ENCODE assay signal across 1 cellular context in the genomic region with DNA sequence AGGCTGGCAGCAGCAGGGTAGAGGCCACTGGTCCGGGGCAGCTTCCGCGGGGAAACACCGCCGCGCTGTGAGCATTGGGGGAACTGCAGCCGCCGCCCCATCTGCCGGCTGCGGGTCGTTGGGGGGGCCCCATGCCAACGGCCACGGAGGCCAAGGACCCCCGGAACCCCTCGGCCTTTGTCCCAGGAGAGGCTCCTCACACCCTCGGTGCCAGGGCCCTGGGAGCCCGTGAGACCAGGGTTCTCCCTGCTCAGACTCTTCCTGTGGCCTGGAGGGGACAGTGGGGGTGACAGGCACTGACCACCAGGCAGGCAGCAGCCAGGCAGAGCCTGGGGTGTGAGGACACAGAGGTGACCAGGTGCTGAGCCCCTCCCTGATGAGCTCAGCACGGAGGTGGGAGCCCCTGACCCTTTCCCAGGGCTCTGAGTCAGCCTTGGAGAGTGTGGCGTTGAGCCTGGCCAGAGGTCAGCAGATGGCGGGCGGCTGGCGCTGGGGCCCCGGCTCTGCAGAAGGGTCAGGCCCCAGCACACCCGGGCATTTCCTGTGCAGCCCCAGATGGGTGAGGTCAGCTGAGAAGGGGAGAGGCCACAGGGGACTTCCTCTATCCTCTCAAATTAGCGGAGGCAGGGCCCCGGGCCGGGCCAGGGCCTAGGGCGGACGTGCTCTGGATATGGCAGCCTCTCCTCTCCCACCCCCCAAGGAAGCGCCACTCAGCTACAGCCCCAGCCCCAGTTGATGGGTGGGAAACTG.
A peak's percentile ranks its signal among the peaks of the same experiment; 100 is the strongest.
TF ChIP-seq lines count a peak whose summit lies in the region.

No MANE protein-coding gene starts in this region.

TF ChIP-seq in HepG2, 621 proteins besides CTCF, POLR2A, EP300 and RAD21 (continued from another document and continues in another):
- TF ChIP-seq, protein P1, sequence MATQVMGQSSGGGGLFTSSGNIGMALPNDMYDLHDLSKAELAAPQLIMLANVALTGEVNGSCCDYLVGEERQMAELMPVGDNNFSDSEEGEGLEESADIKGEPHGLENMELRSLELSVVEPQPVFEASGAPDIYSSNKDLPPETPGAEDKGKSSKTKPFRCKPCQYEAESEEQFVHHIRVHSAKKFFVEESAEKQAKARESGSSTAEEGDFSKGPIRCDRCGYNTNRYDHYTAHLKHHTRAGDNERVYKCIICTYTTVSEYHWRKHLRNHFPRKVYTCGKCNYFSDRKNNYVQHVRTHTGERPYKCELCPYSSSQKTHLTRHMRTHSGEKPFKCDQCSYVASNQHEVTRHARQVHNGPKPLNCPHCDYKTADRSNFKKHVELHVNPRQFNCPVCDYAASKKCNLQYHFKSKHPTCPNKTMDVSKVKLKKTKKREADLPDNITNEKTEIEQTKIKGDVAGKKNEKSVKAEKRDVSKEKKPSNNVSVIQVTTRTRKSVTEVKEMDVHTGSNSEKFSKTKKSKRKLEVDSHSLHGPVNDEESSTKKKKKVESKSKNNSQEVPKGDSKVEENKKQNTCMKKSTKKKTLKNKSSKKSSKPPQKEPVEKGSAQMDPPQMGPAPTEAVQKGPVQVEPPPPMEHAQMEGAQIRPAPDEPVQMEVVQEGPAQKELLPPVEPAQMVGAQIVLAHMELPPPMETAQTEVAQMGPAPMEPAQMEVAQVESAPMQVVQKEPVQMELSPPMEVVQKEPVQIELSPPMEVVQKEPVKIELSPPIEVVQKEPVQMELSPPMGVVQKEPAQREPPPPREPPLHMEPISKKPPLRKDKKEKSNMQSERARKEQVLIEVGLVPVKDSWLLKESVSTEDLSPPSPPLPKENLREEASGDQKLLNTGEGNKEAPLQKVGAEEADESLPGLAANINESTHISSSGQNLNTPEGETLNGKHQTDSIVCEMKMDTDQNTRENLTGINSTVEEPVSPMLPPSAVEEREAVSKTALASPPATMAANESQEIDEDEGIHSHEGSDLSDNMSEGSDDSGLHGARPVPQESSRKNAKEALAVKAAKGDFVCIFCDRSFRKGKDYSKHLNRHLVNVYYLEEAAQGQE (IDR thresholded peaks at IDR 0.05; ENCODE audit: borderline replicate concordance in 1 of 2, low read depth in 1 of 2, low read length in 2 of 2) = no peak
- TF ChIP-seq ZNF136 (CRISPR knock-in tag; IDR thresholded peaks at IDR 0.05; ENCODE audit: low read depth) (peak; percentile 13; the same call in 1 of the 2 replicates), HNRNPL (IDR thresholded peaks at IDR 0.05; ENCODE audit: low read depth, low read length) (peak; percentile 89), DZIP1 (CRISPR knock-in tag; IDR thresholded peaks at IDR 0.05) (no peak), NRL (CRISPR knock-in tag; IDR thresholded peaks at IDR 0.05; ENCODE audit: borderline replicate concordance) (peak; percentile 56; the same call in 1 of the 2 replicates), MYPOP (CRISPR knock-in tag; IDR thresholded peaks at IDR 0.05) (peak; percentile 43; the same call in 1 of the 2 replicates), SNRNP70 (IDR thresholded peaks at IDR 0.05; ENCODE audit: low read depth, low read length) (no peak), ZNF431 (CRISPR knock-in tag; IDR thresholded peaks at IDR 0.05; ENCODE audit: borderline replicate concordance, low read depth) (peak; percentile 33; the same call in 1 of the 2 replicates), TARDBP (CRISPR knock-in tag; IDR thresholded peaks at IDR 0.05) (no peak; the same call in 1 of the 2 replicates), SOX5 (CRISPR knock-in tag; IDR thresholded peaks at IDR 0.05; ENCODE audit: borderline replicate concordance) (peak; percentile 32; the same call in 1 of the 2 replicates), ZNF562 (CRISPR knock-in tag; IDR thresholded peaks at IDR 0.05; ENCODE audit: borderline replicate concordance) (no peak), NR2F6 (IDR thresholded peaks at IDR 0.05) (peak; percentile 74), NR2F6 (CRISPR knock-in tag; IDR thresholded peaks at IDR 0.05) (peak; percentile 83), ZNF317 (CRISPR knock-in tag; IDR thresholded peaks at IDR 0.05) (peak; percentile 58; the same call in 1 of the 2 replicates), PHF20 (CRISPR knock-in tag; IDR thresholded peaks at IDR 0.05) (peak; percentile 43; the same call in 1 of the 2 replicates), TFDP2 (CRISPR knock-in tag; IDR thresholded peaks at IDR 0.05) (0 out of 2 replicates have a peak, but pooled peaks have one; percentile 34), ZNF607 (CRISPR knock-in tag; IDR thresholded peaks at IDR 0.05; ENCODE audit: borderline replicate concordance) (peak; percentile 85), ZNF546 (CRISPR knock-in tag; conservative IDR thresholded peaks at IDR 0.05) (peak; percentile 65), U2AF1 (optimal IDR thresholded peaks at IDR 0.05; ENCODE audit: low read depth, low read length) (no peak), NPAS2 (CRISPR knock-in tag; IDR thresholded peaks at IDR 0.05; ENCODE audit: borderline replicate concordance) (no peak), ZNF30 (CRISPR knock-in tag; IDR thresholded peaks at IDR 0.05) (no peak), REL (CRISPR knock-in tag; conservative IDR thresholded peaks at IDR 0.05) (0 out of 2 replicates have a peak, but pooled peaks have one; percentile 20), HNRNPLL (IDR thresholded peaks at IDR 0.05; ENCODE audit: low read depth, low read length, poor library complexity, severe bottlenecking) (peak; percentile 33), ZNF687 (CRISPR knock-in tag; IDR thresholded peaks at IDR 0.05) (peak; percentile 91), PAWR (CRISPR knock-in tag; IDR thresholded peaks at IDR 0.05; ENCODE audit: borderline replicate concordance) (no peak; the same call in 1 of the 2 replicates), ZBTB4 (CRISPR knock-in tag; IDR thresholded peaks at IDR 0.05; ENCODE audit: borderline replicate concordance) (no peak), ZBTB7A (CRISPR knock-in tag; IDR thresholded peaks at IDR 0.05) (peak; percentile 50; the same call in 1 of the 2 replicates), MAX (IDR thresholded peaks at IDR 0.05) (peak; percentile 77), ZNF451 (CRISPR knock-in tag; IDR thresholded peaks at IDR 0.05) (peak; percentile 54)
- TF ChIP-seq, protein P2, sequence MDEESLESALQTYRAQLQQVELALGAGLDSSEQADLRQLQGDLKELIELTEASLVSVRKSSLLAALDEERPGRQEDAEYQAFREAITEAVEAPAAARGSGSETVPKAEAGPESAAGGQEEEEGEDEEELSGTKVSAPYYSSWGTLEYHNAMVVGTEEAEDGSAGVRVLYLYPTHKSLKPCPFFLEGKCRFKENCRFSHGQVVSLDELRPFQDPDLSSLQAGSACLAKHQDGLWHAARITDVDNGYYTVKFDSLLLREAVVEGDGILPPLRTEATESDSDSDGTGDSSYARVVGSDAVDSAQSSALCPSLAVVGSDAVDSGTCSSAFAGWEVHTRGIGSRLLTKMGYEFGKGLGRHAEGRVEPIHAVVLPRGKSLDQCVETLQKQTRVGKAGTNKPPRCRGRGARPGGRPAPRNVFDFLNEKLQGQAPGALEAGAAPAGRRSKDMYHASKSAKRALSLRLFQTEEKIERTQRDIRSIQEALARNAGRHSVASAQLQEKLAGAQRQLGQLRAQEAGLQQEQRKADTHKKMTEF (CRISPR knock-in tag; IDR thresholded peaks at IDR 0.05) = peak; percentile 70; the same call in 1 of the 2 replicates
- TF ChIP-seq, protein P3, sequence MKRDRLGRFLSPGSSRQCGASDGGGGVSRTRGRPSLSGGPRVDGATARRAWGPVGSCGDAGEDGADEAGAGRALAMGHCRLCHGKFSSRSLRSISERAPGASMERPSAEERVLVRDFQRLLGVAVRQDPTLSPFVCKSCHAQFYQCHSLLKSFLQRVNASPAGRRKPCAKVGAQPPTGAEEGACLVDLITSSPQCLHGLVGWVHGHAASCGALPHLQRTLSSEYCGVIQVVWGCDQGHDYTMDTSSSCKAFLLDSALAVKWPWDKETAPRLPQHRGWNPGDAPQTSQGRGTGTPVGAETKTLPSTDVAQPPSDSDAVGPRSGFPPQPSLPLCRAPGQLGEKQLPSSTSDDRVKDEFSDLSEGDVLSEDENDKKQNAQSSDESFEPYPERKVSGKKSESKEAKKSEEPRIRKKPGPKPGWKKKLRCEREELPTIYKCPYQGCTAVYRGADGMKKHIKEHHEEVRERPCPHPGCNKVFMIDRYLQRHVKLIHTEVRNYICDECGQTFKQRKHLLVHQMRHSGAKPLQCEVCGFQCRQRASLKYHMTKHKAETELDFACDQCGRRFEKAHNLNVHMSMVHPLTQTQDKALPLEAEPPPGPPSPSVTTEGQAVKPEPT (CRISPR knock-in tag; IDR thresholded peaks at IDR 0.05; ENCODE audit: low read depth) = peak; percentile 17; the same call in 1 of the 2 replicates
